Comparison of ENCODE assay signal across 1 cellular context in the genomic region with DNA sequence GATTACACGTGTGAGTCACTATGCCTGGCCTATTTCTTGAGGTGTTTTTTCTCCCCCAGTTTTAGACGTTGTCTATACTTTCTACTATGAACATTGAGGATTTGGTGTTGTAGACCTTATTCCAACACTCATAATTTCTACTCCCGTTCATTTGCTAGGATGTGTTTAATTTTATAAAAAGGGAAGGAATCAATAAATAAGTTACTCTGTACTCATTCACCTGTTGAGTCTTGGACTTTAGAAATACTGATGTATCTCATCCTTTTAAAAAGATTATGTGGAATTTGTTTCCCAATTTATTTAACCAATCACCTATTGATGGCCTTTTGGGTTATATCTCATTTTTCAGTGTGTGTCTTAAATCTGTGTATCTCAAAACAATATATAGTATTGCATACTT.
TF ChIP-seq lines count a peak whose summit lies in the region.

No MANE protein-coding gene starts in this region.

TF ChIP-seq in A549, 52 proteins besides CTCF, POLR2A, EP300 and RAD21:
- TF ChIP-seq, protein P1, sequence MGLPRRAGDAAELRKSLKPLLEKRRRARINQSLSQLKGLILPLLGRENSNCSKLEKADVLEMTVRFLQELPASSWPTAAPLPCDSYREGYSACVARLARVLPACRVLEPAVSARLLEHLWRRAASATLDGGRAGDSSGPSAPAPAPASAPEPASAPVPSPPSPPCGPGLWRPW (IDR thresholded peaks at IDR 0.05), result no peak
- no peak for TF ChIP-seq HOXB13 (CRISPR knock-in tag; IDR thresholded peaks at IDR 0.05; ENCODE audit: low read depth)
